In the genomic region with DNA sequence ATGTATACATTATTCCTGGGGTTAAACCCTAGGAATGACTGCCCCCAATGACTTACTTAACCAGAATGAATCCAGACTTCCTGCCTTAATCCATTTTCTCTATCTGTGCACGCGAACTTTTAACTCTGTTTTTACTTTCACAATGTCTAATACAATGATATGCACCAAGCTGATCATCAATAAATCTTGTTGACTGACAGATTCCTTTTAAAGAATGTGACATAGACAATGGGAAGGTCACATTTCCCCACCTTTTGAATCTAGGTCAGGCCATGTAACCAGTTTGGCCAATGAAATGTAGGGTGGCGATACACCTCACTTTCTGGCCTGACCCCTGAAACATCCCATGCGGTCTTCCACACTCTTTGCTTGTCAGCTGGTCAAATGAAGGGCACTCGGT, we compare ENCODE assay signal across 24 cellular contexts.
"Had no signal": no experiment of that assay in that cellular context is flagged by ENCODE, and none has a peak within 500 bp of the region (broad histone marks: within the 10 kb centered on the region; RNA-seq: fewer than 3 reads in every experiment).

No MANE protein-coding gene starts in this region.

- H3K27ac ChIP-seq: body of pancreas, coronary artery, dorsolateral prefrontal cortex had no signal

- H3K4me3 ChIP-seq: body of pancreas, coronary artery, dorsolateral prefrontal cortex had no signal

- FAIRE-seq: frontal cortex had no signal

- H3K27me3 ChIP-seq: body of pancreas, dorsolateral prefrontal cortex had no signal

- H3K4me1 ChIP-seq: body of pancreas had no signal

- ATAC-seq: activated CD8-positive, alpha-beta T cell treated with anti-CD3 and anti-CD28 coated beads for 36 hours; activated T-cell treated with anti-CD3 and anti-CD28 coated beads, Interleukin-2, amount 50 U/mL, for 4 hours; activated T-helper 17 cell treated with anti-CD3 and anti-CD28 coated beads, Interleukin-2, amount 50 U/mL, for 72 hours; body of pancreas; esophagus mucosa had no signal

- DNase-seq: activated CD4-positive, alpha-beta T cell treated with anti-CD3 and anti-CD28 coated beads for 1 hour; activated CD4-positive, alpha-beta T cell treated with anti-CD3 and anti-CD28 coated beads for 4 hours; activated CD4-positive, alpha-beta T cell treated with anti-CD3 and anti-CD28 coated beads, Interleukin-2, amount 10 ng/mL, durations not matched to agents 7 days and 5 days; activated CD4-positive, alpha-beta T cell treated with anti-CD3 and anti-CD28 coated beads, Interleukin-2, amount 50 U/mL, for 48 hours; activated CD8-positive, alpha-beta memory T cell treated with anti-CD3 and anti-CD28 coated beads for 24 hours; activated CD8-positive, alpha-beta T cell treated with anti-CD3 and anti-CD28 coated beads for 36 hours; activated effector memory CD4-positive, alpha-beta T cell treated with Interleukin-2 at 50 U/mL for 16 hours; activated gamma-delta T cell treated with Interleukin-2 at 50 U/mL for 16 hours; activated naive CD4-positive, alpha-beta T cell treated with anti-CD3 and anti-CD28 coated beads, Interleukin-2, amount 50 U/mL, for 16 hours; activated naive CD4-positive, alpha-beta T cell treated with Interleukin-2 at 50 U/mL for 16 hours; activated T-cell treated with anti-CD3 and anti-CD28 coated beads, Interleukin-2, amount 50 U/mL, for 4 hours; amygdala; aorta; body of pancreas; dorsolateral prefrontal cortex; effector memory CD4-positive, alpha-beta T cell; endodermal cell; foreskin fibroblast; head of caudate nucleus; T-helper 2 cell had no signal

- H3K9me3 ChIP-seq: body of pancreas had no signal
